In the genomic region with DNA sequence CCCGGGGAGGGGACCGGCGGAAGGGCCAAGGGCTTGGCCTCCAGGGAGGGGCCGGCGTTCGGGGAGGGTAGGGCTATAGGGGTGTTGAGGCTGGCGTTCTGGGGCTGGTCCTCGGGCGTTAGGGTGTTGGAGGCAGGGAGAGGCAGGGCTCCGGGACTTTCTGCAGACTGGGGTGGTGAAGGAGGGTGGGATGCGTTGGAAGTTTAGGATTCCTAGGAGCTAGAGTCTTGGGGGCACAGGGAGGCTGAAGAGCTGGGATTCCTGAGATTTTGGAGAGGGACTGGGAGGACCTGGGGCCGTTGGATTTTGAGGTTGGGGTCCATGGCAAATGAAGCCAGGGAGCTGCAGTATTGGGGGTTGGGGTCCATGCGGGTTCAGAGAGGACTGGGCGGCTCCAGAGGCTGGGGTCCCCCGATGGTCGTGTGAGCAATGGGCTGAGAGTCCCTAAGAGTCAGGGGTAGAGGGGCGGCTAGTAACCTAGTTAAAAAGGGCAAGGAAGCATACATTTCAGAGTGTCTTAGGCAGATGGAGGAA, we compare ENCODE assay signal across 8 cellular contexts. TPM values are rescaled to one million over a fixed set of nuclear protein-coding genes. Genes with fewer than 3 reads are reported as not detected.
DNase-seq lines count a peak whose midpoint lies in the region; ATAC-seq and TF ChIP-seq lines count a peak whose summit lies in the region.

No MANE protein-coding gene starts in this region.

- H3K4me1 ChIP-seq in BLaER1 treated with 17β-estradiol and CSF1 and Interleukin-3, amounts not matched to agents 10 nM and 100 nM = peaks cover 16 to 35% (median 26%) of the 10 kb centered on the region in 10 experiments
- H3K4me1 ChIP-seq in tibial nerve = peaks cover 0 to 32% (median 8%) of the 10 kb centered on the region in 4 donors

- peaks cover 0 to 35% (median 22%) of the 10 kb centered on the region in 11 experiments; a peak in 14 of 22 replicates for H4K20me1 ChIP-seq in BLaER1 treated with 17β-estradiol and CSF1 and Interleukin-3, amounts not matched to agents 10 nM and 100 nM

- peak overlapping the region; percentile 91 to 97 (median 95) for H3K9ac ChIP-seq in BLaER1 treated with 17β-estradiol and CSF1 and Interleukin-3, amounts not matched to agents 10 nM and 100 nM

- intact Hi-C loops in left colon (cut with DNase I, micrococcal nuclease) = no loop called here

- peaks cover 27% of the 10 kb centered on the region for H3K36me3 Mint-ChIP-seq in activated naive CD8-positive, alpha-beta T cell treated with anti-CD3 and anti-CD28 coated beads for 36 hours

- TF ChIP-seq CTCF in tibial nerve (IDR thresholded peaks at IDR 0.05) = no peak

- peak overlapping the region; percentile 96 for H3K4me3 Mint-ChIP-seq in activated naive CD8-positive, alpha-beta T cell treated with anti-CD3 and anti-CD28 coated beads for 36 hours

- peaks cover 38 to 47% (median 44%) of the 10 kb centered on the region in 11 experiments for H3K36me3 ChIP-seq in BLaER1 treated with 17β-estradiol and CSF1 and Interleukin-3, amounts not matched to agents 10 nM and 100 nM
- H3K36me3 ChIP-seq in tibial nerve = peaks cover 0 to 37% (median 0%) of the 10 kb centered on the region in 3 donors

- H3K4me1 Mint-ChIP-seq in activated naive CD8-positive, alpha-beta T cell treated with anti-CD3 and anti-CD28 coated beads for 36 hours = peaks cover 16% of the 10 kb centered on the region

- ATAC-seq in HG02884 (IDR thresholded peaks at IDR 0.05; ENCODE audit: unreplicated experiment) (peak; percentile 19), left colon (peak; percentile 71), GM19395 (IDR thresholded peaks at IDR 0.05; ENCODE audit: unreplicated experiment) (no peak)

- peak overlapping the region; percentile 89 for H3K27ac Mint-ChIP-seq in activated naive CD8-positive, alpha-beta T cell treated with anti-CD3 and anti-CD28 coated beads for 36 hours

- peak overlapping the region; percentile 94 to 99 (median 98) for H3K4me3 ChIP-seq in BLaER1 treated with 17β-estradiol and CSF1 and Interleukin-3, amounts not matched to agents 10 nM and 100 nM
- H3K4me3 ChIP-seq in tibial nerve = peak overlapping the region; percentile 82 to 100 (median 96)

- TF ChIP-seq POLR2A in tibial nerve (IDR thresholded peaks at IDR 0.05) = no peak

- H3K9me3 ChIP-seq in BLaER1 treated with 17β-estradiol and CSF1 and Interleukin-3, amounts not matched to agents 10 nM and 100 nM (replicated peaks in 1 of 11) = no peaks in the 10 kb centered on the region
- no peaks in the 10 kb centered on the region for H3K9me3 ChIP-seq in tibial nerve

- no peak for TF ChIP-seq EP300 in tibial nerve (IDR thresholded peaks at IDR 0.05)

- peak overlapping the region; percentile 90 to 99 (median 95) for H3K4me2 ChIP-seq in BLaER1 treated with 17β-estradiol and CSF1 and Interleukin-3, amounts not matched to agents 10 nM and 100 nM

- no peaks in the 10 kb centered on the region for H3K27me3 Mint-ChIP-seq in activated naive CD8-positive, alpha-beta T cell treated with anti-CD3 and anti-CD28 coated beads for 36 hours

- DNase-seq in activated naive CD8-positive, alpha-beta T cell treated with anti-CD3 and anti-CD28 coated beads for 36 hours = no peak
- DNase-seq in left colon = peak; percentile 64 to 73
- DNase-seq in tibial nerve (ENCODE audit: low spot score in 2 of 2) = no peak
- DNase-seq in NOMO-1 (lab: John Stamatoyannopoulos, UW; ENCODE audit: unreplicated experiment in 2 of 2) = no peak
- no peak for DNase-seq in inferior parietal cortex (ENCODE audit: extremely low spot score)

- no peaks in the 10 kb centered on the region for H3K9me3 Mint-ChIP-seq in activated naive CD8-positive, alpha-beta T cell treated with anti-CD3 and anti-CD28 coated beads for 36 hours

- no peaks in the 10 kb centered on the region for H3K27me3 ChIP-seq in BLaER1 treated with 17β-estradiol and CSF1 and Interleukin-3, amounts not matched to agents 10 nM and 100 nM
- H3K27me3 ChIP-seq in tibial nerve = no peaks in the 10 kb centered on the region

- 3 to 4% methylated on average over 13 to 17 of the region's 17 CpGs for WGBS in tibial nerve, 2 donors

- peak overlapping the region; percentile 56 to 92 (median 89); a peak in 21 of 22 replicates for H3K27ac ChIP-seq in BLaER1 treated with 17β-estradiol and CSF1 and Interleukin-3, amounts not matched to agents 10 nM and 100 nM
- H3K27ac ChIP-seq in tibial nerve = peak overlapping the region; percentile 78 to 94 (median 88)

RNA-seq across cellular contexts. Expression of gene NFATC2IP, which starts 0.7 kb away (rescaled TPM):
- 10 to 100 TPM; 65.6 to 74.4 TPM for total RNA-seq in activated naive CD8-positive, alpha-beta T cell treated with anti-CD3 and anti-CD28 coated beads for 36 hours
- 10 to 100 TPM; 42.9 to 52.0 TPM for total RNA-seq in left colon
- total RNA-seq in tibial nerve = 10 to 100 TPM; 32.1 to 34.5 (median 34.0) TPM

RNA-seq across cellular contexts. Expression of gene CD19, which starts 19.7 kb away (rescaled TPM):
- total RNA-seq in activated naive CD8-positive, alpha-beta T cell treated with anti-CD3 and anti-CD28 coated beads for 36 hours = 1 to 10 TPM; 2.1 to 2.6 TPM
- total RNA-seq in left colon (1 to 10 TPM in 1 of 2 donors, under 1 TPM in 1; 0.64 to 1.2 TPM), tibial nerve (1 to 10 TPM in 1 of 4 donors, under 1 TPM in 1, not detected in 2; 0.59 to 1.3 TPM)

RNA-seq across cellular contexts. Expression of gene SPNS1, which starts 23.1 kb away (rescaled TPM):
- total RNA-seq in activated naive CD8-positive, alpha-beta T cell treated with anti-CD3 and anti-CD28 coated beads for 36 hours = 10 to 100 TPM; 24.4 to 26.3 TPM
- total RNA-seq in left colon (10 to 100 TPM; 31.1 to 32.0 TPM), tibial nerve (10 to 100 TPM in 3 of 4 donors, 1 to 10 TPM in 1; 9.8 to 38.4 (median 25.6) TPM)

RNA-seq across cellular contexts. Expression of gene RABEP2, which starts 26.4 kb away (rescaled TPM):
- 10 to 100 TPM; 11.4 to 12.5 TPM for total RNA-seq in activated naive CD8-positive, alpha-beta T cell treated with anti-CD3 and anti-CD28 coated beads for 36 hours
- total RNA-seq in left colon = 10 to 100 TPM; 39.6 to 41.4 TPM
- total RNA-seq in tibial nerve = 10 to 100 TPM; 30.3 to 57.0 (median 32.4) TPM

RNA-seq across cellular contexts. Expression of gene LAT, which starts 33.4 kb away (rescaled TPM):
- total RNA-seq in activated naive CD8-positive, alpha-beta T cell treated with anti-CD3 and anti-CD28 coated beads for 36 hours = 100 to 1,000 TPM; 159 to 175 TPM
- total RNA-seq in left colon (1 to 10 TPM; 6.9 to 7.2 TPM), tibial nerve (10 to 100 TPM in 3 of 4 donors, 1 to 10 TPM in 1; 9.4 to 15.3 (median 12.4) TPM)

Comparison
In these comparisons a context has a peak if more than half of its experiments do, and no peak if none do; other contexts are left out.
1. DNase-seq: peak in left colon (2 of 2); none in activated naive CD8-positive, alpha-beta T cell treated with anti-CD3 and anti-CD28 coated beads for 36 hours (single experiment), tibial nerve (0 of 2), NOMO-1 (0 of 2) and inferior parietal cortex (single experiment).